ENCODE assay signal across 12 cellular contexts in the genomic region with DNA sequence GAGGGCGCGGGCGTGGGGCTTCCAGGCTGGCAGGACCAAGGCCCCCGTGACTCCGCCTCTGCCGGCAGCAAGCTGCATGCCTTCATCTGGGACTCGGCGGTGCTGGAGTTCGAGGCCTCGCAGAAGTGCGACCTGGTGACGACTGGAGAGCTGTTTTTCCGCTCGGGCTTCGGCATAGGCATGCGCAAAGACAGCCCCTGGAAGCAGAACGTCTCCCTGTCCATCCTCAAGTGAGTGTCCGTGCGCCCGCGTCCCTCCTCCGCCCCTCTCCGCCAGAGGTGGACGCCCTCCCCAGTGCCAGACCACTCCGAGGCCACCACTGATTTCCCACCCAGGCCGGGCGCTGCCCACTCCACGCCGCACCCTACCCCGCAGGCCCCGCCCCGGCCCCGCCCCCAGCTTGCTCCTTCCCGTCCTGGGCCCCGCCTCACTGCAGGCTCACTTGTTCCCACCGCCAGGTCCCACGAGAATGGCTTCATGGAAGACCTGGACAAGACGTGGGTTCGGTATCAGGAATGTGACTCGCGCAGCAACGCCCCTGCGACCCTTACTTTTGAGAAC. TPM values are rescaled to one million over a fixed set of nuclear protein-coding genes. Genes with fewer than 3 reads are reported as not detected.
DNase-seq lines count a peak whose midpoint lies in the region; ATAC-seq and TF ChIP-seq lines count a peak whose summit lies in the region.
"Had no signal": no experiment of that assay in that cellular context is flagged by ENCODE, and none has a peak within 500 bp of the region (broad histone marks: within the 10 kb centered on the region; RNA-seq: fewer than 3 reads in every experiment).

No MANE protein-coding gene starts in this region.

- H3K9me2 ChIP-seq in hepatocyte (replicated peaks; ENCODE audit: insufficient read depth) = no peaks in the 10 kb centered on the region

- H3K27ac ChIP-seq in hepatocyte (no peak overlapping the region), WERI-Rb-1 (no peak overlapping the region)
- H3K27ac ChIP-seq: colonic mucosa had no signal

- H3K4me1 ChIP-seq in ES-I3 (ENCODE audit: insufficient read depth, low read length) (no peaks in the 10 kb centered on the region), adipocyte (ENCODE audit: control insufficient read depth, insufficient read depth, low read length) (no peaks in the 10 kb centered on the region), hepatocyte (ENCODE audit: insufficient read depth) (peaks cover 15% of the 10 kb centered on the region)

- POLR2A ChIA-PET in GM10248 (lab: Yijun Ruan, JAX) = no interaction called here

- H3K4me3 ChIP-seq in adipocyte (ENCODE audit: low read length) (no peak overlapping the region), hepatocyte (no peak overlapping the region), skeletal muscle cell (ENCODE audit: low read depth, low read length) (peak overlapping the region; percentile 29), WERI-Rb-1 (ENCODE audit: low read depth, low read length) (no peak overlapping the region)
- H3K4me3 ChIP-seq: colonic mucosa had no signal

- peak overlapping the region; percentile 28; the same call in 1 of the 2 replicates for H3K9ac ChIP-seq in ES-I3 (ENCODE audit: low read depth, low read length)
- H3K9ac ChIP-seq in adipocyte (ENCODE audit: low read length) = no peak overlapping the region

- H3K9me3 ChIP-seq in ES-I3 (ENCODE audit: control insufficient read depth, insufficient read depth, low read length) = no peaks in the 10 kb centered on the region
- no peaks in the 10 kb centered on the region for H3K9me3 ChIP-seq in adipocyte (ENCODE audit: control insufficient read depth, low read length)
- H3K9me3 ChIP-seq in hepatocyte (ENCODE audit: low read depth) = no peaks in the 10 kb centered on the region
- H3K9me3 ChIP-seq in WERI-Rb-1 (ENCODE audit: severe bottlenecking) = no peaks in the 10 kb centered on the region
- H3K9me3 ChIP-seq: colonic mucosa had no signal

- ATAC-seq in HG03565 (IDR thresholded peaks at IDR 0.05; ENCODE audit: unreplicated experiment) = no peak

- DNase-seq in adipocyte (ENCODE audit: low read depth) = peak; percentile 17
- no peak for DNase-seq in hepatocyte (ENCODE audit: low spot score)
- DNase-seq in skeletal muscle cell (ENCODE audit: low read depth) = no peak
- no peak for DNase-seq in GM10248 (ENCODE audit: extremely low spot score)
- DNase-seq in WERI-Rb-1 = no peak
- DNase-seq in NK-92 treated with Interleukin-12 subunit alpha and Interleukin-12 subunit beta, amount 100 ng/mL, for 24 hours (lab: John Stamatoyannopoulos, UW) = no peak
- DNase-seq: activated CD4-positive, alpha-beta memory T cell treated with anti-CD3 and anti-CD28 coated beads for 36 hours; Karpas-422; naive thymus-derived CD8-positive, alpha-beta T cell had no signal

- no peaks in the 10 kb centered on the region for H3K79me2 ChIP-seq in hepatocyte

- TF ChIP-seq CTCF in hepatocyte (IDR thresholded peaks at IDR 0.05; ENCODE audit: poor library complexity) (no peak), GM10248 (IDR thresholded peaks at IDR 0.05; ENCODE audit: control extremely low read depth, extremely low read depth, low read depth, missing control alignments) (no peak), WERI-Rb-1 (IDR thresholded peaks at IDR 0.05; ENCODE audit: low read depth, low read length) (no peak)

- no peaks in the 10 kb centered on the region for H3K36me3 ChIP-seq in ES-I3 (ENCODE audit: insufficient read depth, low read length)
- no peaks in the 10 kb centered on the region for H3K36me3 ChIP-seq in adipocyte (ENCODE audit: control insufficient read depth, insufficient read depth, low read length, severe bottlenecking)
- no peaks in the 10 kb centered on the region for H3K36me3 ChIP-seq in hepatocyte (replicated peaks; ENCODE audit: insufficient read depth, low read depth)
- H3K36me3 ChIP-seq in WERI-Rb-1 = no peaks in the 10 kb centered on the region
- H3K36me3 ChIP-seq: colonic mucosa had no signal

- H3K27me3 ChIP-seq in adipocyte (replicated peaks; ENCODE audit: control insufficient read depth, insufficient read depth, low read length) (peaks cover 51% of the 10 kb centered on the region), hepatocyte (peaks cover 98% of the 10 kb centered on the region), WERI-Rb-1 (ENCODE audit: insufficient read depth, low read depth, severe bottlenecking) (no peaks in the 10 kb centered on the region)

- 27% methylated on average over 22 of the region's 43 CpGs for WGBS in hepatocyte (ENCODE audit: low lambda C conversion rate, missing lambda C conversion rate)

- CTCF ChIA-PET in GM10248 (lab: Yijun Ruan, JAX) = interaction anchor here (1.1 kb wide), 1 partner anchor 25 kb away, joined by 4 read pairs; the partner anchor contains the start of genes ANAPC2 and SSNA1

- no peaks in the 10 kb centered on the region for H4K20me1 ChIP-seq in hepatocyte (ENCODE audit: insufficient read depth, poor library complexity, severe bottlenecking)

- peak overlapping the region; percentile 26 for H2AFZ ChIP-seq in hepatocyte

- peak overlapping the region; percentile 78 for H3K4me2 ChIP-seq in hepatocyte

RNA-seq across cellular contexts. Expression of gene LRRC26, which starts 6.7 kb away (rescaled TPM):
- 0.73 and 1.1 TPM in 2 replicates for total RNA-seq in hepatocyte
- polyA plus RNA-seq in hepatocyte = 0.89 and 2.6 TPM in 2 replicates
- total RNA-seq: activated CD4-positive, alpha-beta memory T cell treated with anti-CD3 and anti-CD28 coated beads for 36 hours; naive thymus-derived CD8-positive, alpha-beta T cell had no signal
- polyA plus RNA-seq: naive thymus-derived CD8-positive, alpha-beta T cell had no signal

RNA-seq across cellular contexts. Expression of gene TMEM210, which starts 8.7 kb away (rescaled TPM):
- total RNA-seq in hepatocyte = not detected in 2 replicates
- polyA plus RNA-seq in hepatocyte = not detected in 2 replicates
- total RNA-seq: activated CD4-positive, alpha-beta memory T cell treated with anti-CD3 and anti-CD28 coated beads for 36 hours; naive thymus-derived CD8-positive, alpha-beta T cell had no signal
- polyA plus RNA-seq: naive thymus-derived CD8-positive, alpha-beta T cell had no signal

RNA-seq across cellular contexts. Expression of gene GRIN1, which starts 24.2 kb away (rescaled TPM):
- total RNA-seq in hepatocyte = not detected in 2 replicates
- polyA plus RNA-seq in hepatocyte = not detected in 2 replicates
- total RNA-seq: activated CD4-positive, alpha-beta memory T cell treated with anti-CD3 and anti-CD28 coated beads for 36 hours; naive thymus-derived CD8-positive, alpha-beta T cell had no signal
- polyA plus RNA-seq: naive thymus-derived CD8-positive, alpha-beta T cell had no signal

RNA-seq across cellular contexts. Expression of gene ANAPC2, which starts 25.2 kb away (rescaled TPM):
- total RNA-seq in hepatocyte = 21.3 and 26.2 TPM in 2 replicates
- 12.2 and 16.2 TPM in 2 replicates for polyA plus RNA-seq in hepatocyte

RNA-seq across cellular contexts. Expression of gene SSNA1, which starts 25.3 kb away (rescaled TPM):
- 74.3 and 82.2 TPM in 2 replicates for total RNA-seq in hepatocyte
- polyA plus RNA-seq in hepatocyte = 128 and 137 TPM in 2 replicates
